ENCODE assay signal across 17 cellular contexts in the genomic region with DNA sequence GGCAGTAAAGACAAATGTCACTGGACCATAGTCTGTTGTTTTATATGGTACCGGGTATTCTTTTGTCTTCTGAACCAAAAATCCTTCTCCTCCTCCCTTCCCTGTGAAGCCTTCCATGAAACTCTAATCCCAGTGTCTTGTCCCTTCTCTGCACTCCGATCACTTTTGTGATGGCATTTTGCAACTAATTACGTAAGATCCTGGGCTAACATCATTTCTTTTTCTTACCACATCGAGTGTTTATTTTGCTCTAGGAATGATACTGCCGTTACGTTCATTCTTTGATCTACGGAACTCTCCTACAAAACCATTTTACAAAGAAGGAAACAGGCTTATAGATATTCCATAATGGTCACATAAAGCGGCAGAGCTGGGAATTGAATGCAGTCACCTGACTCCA. TPM values are rescaled to one million over a fixed set of nuclear protein-coding genes. Genes with fewer than 3 reads are reported as not detected.
A peak's percentile ranks its signal among the peaks of the same experiment; 100 is the strongest.
DNase-seq lines count a peak whose midpoint lies in the region; ATAC-seq, FAIRE-seq and TF ChIP-seq lines count a peak whose summit lies in the region.
"Had no signal": no experiment of that assay in that cellular context is flagged by ENCODE, and none has a peak within 500 bp of the region (broad histone marks: within the 10 kb centered on the region; RNA-seq: fewer than 3 reads in every experiment).

No MANE protein-coding gene starts in this region.

- H3K27ac ChIP-seq in cardiac muscle cell = peak overlapping the region; percentile 15
- no peak overlapping the region for H3K27ac ChIP-seq in liver (ENCODE audit: low read depth in 1 of 2, low read length in 2 of 2)
- H3K27ac ChIP-seq in transverse colon = no peak overlapping the region
- H3K27ac ChIP-seq: SJSA1 had no signal

- TF ChIP-seq CTCF in cardiac muscle cell (IDR thresholded peaks at IDR 0.05; ENCODE audit: low read depth, low read length) (no peak), bronchial epithelial cell (IDR thresholded peaks at IDR 0.05; ENCODE audit: insufficient read depth, low read length, severe bottlenecking) (no peak), liver (IDR thresholded peaks at IDR 0.05; ENCODE audit: low read depth, low read length, missing input control) (no peak), transverse colon (IDR thresholded peaks at IDR 0.05) (no peak)

- WGBS in liver = 53% methylated on average over 8 of the region's 8 CpGs
- 92 to 94% methylated on average over 8 of the region's 8 CpGs for WGBS in transverse colon (ENCODE audit: low coverage in 1 of 2), 2 donors

- H3K9ac ChIP-seq in liver (ENCODE audit: low read depth in 1 of 2, low read length in 2 of 2) = no peak overlapping the region

- intact Hi-C loops in Right ventricle myocardium inferior (cut with DNase I) (no loop called here), transverse colon (cut with DNase I; ENCODE audit: low total_unique reads) (no loop called here)

- H3K4me1 ChIP-seq in cardiac muscle cell (ENCODE audit: low read depth) = no peaks in the 10 kb centered on the region
- H3K4me1 ChIP-seq in liver (ENCODE audit: control insufficient read depth in 4 of 4, insufficient read depth in 4 of 4, low read length in 3 of 4) = peaks cover 7 to 30% (median 18%) of the 10 kb centered on the region in 4 donors
- H3K4me1 ChIP-seq in transverse colon = peaks cover 0 to 4% (median 0%) of the 10 kb centered on the region in 4 donors
- H3K4me1 ChIP-seq: SJSA1 had no signal

- in situ Hi-C loops in transverse colon (cut with MboI; ENCODE audit: low pct_ligation_motif_present in 1 of 4, low pct_unique_long_range_greater_than_20kb in 1 of 4, low sequenced_read_pairs in 3 of 4) = no loop called here

- DNase-seq in cardiac muscle cell (ENCODE audit: low read depth in 1 of 2, low spot score in 1 of 2) = no peak
- DNase-seq in Right ventricle myocardium inferior (ENCODE audit: missing footprints) = no peak
- DNase-seq in bronchial epithelial cell (ENCODE audit: low read depth) = no peak
- DNase-seq in transverse colon = no peak
- DNase-seq in NCI-H1048 (lab: John Stamatoyannopoulos, UW) = no peak
- DNase-seq: DMS 273 treated with DMSO at 0.1 percent for 48 hours, GDM1, H9, NCI-H1436, NCI-H1930, NCI-H226, NCI-H526 had no signal

- H3K4me3 ChIP-seq in cardiac muscle cell = no peak overlapping the region
- H3K4me3 ChIP-seq in bronchial epithelial cell (ENCODE audit: low read depth, low read length) = no peak overlapping the region
- H3K4me3 ChIP-seq in liver (ENCODE audit: low read depth in 1 of 3, low read length in 3 of 3) = no peak overlapping the region
- H3K4me3 ChIP-seq in transverse colon = no peak overlapping the region
- H3K4me3 ChIP-seq: GM12878, SJSA1 had no signal

- H3K9me3 ChIP-seq in cardiac muscle cell (ENCODE audit: low read depth) = no peaks in the 10 kb centered on the region
- H3K9me3 ChIP-seq in liver (ENCODE audit: control insufficient read depth in 4 of 4, low read length in 3 of 4) = no peaks in the 10 kb centered on the region
- H3K9me3 ChIP-seq in transverse colon = no peaks in the 10 kb centered on the region
- H3K9me3 ChIP-seq: SJSA1 had no signal

- TF ChIP-seq POLR2A in transverse colon (IDR thresholded peaks at IDR 0.05) = no peak

- TF ChIP-seq EP300 in transverse colon (IDR thresholded peaks at IDR 0.05; ENCODE audit: low read depth) = no peak

- FAIRE-seq in bronchial epithelial cell (lab: Jason Lieb, UNC) = peak; percentile 62
- FAIRE-seq: GM12878 had no signal

- H3K27me3 ChIP-seq in cardiac muscle cell (no peaks in the 10 kb centered on the region), bronchial epithelial cell (ENCODE audit: control insufficient read depth, insufficient read depth, low read length) (no peaks in the 10 kb centered on the region), liver (ENCODE audit: control insufficient read depth in 4 of 4, insufficient read depth in 4 of 4, low read length in 3 of 4) (no peaks in the 10 kb centered on the region), transverse colon (no peaks in the 10 kb centered on the region)
- H3K27me3 ChIP-seq: SJSA1 had no signal

- no peak for ATAC-seq in Right ventricle myocardium inferior
- no peak for ATAC-seq in HG02610 (IDR thresholded peaks at IDR 0.05; ENCODE audit: unreplicated experiment)
- ATAC-seq in HG02571 (IDR thresholded peaks at IDR 0.05; ENCODE audit: unreplicated experiment) = no peak
- ATAC-seq: GM12878 had no signal

- TF ChIP-seq RAD21 in liver (IDR thresholded peaks at IDR 0.05) = peak in 1 of 2 donors; percentile 28

- H3K36me3 ChIP-seq in cardiac muscle cell (peaks cover 6% of the 10 kb centered on the region), bronchial epithelial cell (ENCODE audit: control insufficient read depth, insufficient read depth, low read length) (no peaks in the 10 kb centered on the region), liver (ENCODE audit: control insufficient read depth in 4 of 4, insufficient read depth in 3 of 4, low read depth in 1 of 4, low read length in 3 of 4) (no peaks in the 10 kb centered on the region), transverse colon (no peaks in the 10 kb centered on the region)

TF ChIP-seq in liver, 16 proteins besides CTCF, POLR2A, EP300 and RAD21:
- TF ChIP-seq HNF4A (conservative IDR thresholded peaks at IDR 0.05) = peak; percentile 23 to 37
- TF ChIP-seq, protein P1, sequence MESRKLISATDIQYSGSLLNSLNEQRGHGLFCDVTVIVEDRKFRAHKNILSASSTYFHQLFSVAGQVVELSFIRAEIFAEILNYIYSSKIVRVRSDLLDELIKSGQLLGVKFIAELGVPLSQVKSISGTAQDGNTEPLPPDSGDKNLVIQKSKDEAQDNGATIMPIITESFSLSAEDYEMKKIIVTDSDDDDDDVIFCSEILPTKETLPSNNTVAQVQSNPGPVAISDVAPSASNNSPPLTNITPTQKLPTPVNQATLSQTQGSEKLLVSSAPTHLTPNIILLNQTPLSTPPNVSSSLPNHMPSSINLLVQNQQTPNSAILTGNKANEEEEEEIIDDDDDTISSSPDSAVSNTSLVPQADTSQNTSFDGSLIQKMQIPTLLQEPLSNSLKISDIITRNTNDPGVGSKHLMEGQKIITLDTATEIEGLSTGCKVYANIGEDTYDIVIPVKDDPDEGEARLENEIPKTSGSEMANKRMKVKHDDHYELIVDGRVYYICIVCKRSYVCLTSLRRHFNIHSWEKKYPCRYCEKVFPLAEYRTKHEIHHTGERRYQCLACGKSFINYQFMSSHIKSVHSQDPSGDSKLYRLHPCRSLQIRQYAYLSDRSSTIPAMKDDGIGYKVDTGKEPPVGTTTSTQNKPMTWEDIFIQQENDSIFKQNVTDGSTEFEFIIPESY (IDR thresholded peaks at IDR 0.05) = no peak
- TF ChIP-seq EGR1 (IDR thresholded peaks at IDR 0.05; ENCODE audit: low read depth in 2 of 2) = no peak
- peak; percentile 20 for TF ChIP-seq FOXA2 (IDR thresholded peaks at IDR 0.05)
- TF ChIP-seq YY1 (IDR thresholded peaks at IDR 0.05) = no peak
- TF ChIP-seq GABPA (IDR thresholded peaks at IDR 0.05 in 1 of 2, conservative IDR thresholded peaks at IDR 0.05 in 1 of 2) = no peak
- TF ChIP-seq RXRA (IDR thresholded peaks at IDR 0.05) = peak; percentile 20 to 32
- peak; percentile 39 for TF ChIP-seq SP1 (IDR thresholded peaks at IDR 0.05)

RNA-seq across cellular contexts. Expression of gene SNX18, which starts 33.7 kb away (rescaled TPM):
- 108 and 120 TPM in 2 replicates for total RNA-seq in cardiac muscle cell
- polyA plus RNA-seq in cardiac muscle cell = 8.7 and 15.6 TPM in 2 replicates
- 25.2 TPM for total RNA-seq in Right ventricle myocardium inferior
- total RNA-seq in bronchial epithelial cell = 25.8 and 42.1 TPM in 2 replicates
- total RNA-seq in liver = 10 to 100 TPM; 15.4 to 32.5 TPM
- polyA plus RNA-seq in liver = 1 to 10 TPM; 4.9 to 9.7 TPM
- 10 to 100 TPM; 18.0 to 35.4 (median 20.0) TPM for total RNA-seq in transverse colon
